Comparison of ENCODE assay signal across 2 cellular contexts in the genomic region with DNA sequence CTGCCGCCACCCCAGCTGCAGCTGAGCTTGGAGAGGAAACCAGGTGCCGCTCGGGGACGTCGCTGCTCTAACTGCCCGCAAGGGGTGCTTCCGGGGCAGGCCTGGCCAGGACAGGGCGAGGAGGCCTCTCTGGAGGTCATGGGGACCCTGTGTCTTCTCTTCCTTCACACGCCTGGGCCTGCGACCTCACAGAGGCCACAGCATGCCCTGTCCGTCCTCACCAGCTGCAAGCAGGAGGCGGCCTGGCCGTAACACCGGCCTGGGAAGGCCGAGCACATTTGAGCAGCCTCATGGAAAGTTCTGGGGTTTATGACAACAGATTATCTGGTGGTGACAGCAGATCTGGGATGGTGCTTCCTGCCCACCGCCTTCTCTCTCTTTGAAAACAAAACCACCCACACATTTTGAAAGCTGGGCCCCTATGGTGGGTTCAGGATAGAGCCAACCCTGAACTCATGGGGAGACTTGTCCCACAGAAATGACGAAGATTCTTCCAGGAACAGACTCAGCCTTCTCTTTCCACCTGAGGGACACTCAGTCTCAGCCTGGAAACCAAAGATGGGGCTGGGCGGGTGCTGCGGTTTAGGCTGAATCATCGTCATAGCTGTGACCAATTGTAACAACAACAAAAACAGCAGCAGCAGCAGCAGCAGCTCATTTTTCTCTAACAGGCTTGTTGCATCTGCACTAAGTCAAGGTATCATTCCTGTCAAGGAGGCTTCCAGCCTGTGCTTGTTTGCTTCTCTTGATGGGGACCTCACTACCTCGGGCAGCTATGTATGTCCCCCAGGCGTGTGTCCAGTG.
TF ChIP-seq lines count a peak whose summit lies in the region.

No MANE protein-coding gene starts in this region.

TF ChIP-seq in IMR-90, 13 proteins besides CTCF, POLR2A, EP300 and RAD21:
- TF ChIP-seq MAFK (IDR thresholded peaks at IDR 0.05; ENCODE audit: low read depth, low read length) (no peak), FOS (IDR thresholded peaks at IDR 0.05; ENCODE audit: low read depth, low read length) (peak; percentile 46; the same call in 1 of the 2 replicates)

TF ChIP-seq in H1, 55 proteins besides CTCF, POLR2A, EP300 and RAD21:
- TF ChIP-seq HDAC2 (IDR thresholded peaks at IDR 0.05; ENCODE audit: borderline replicate concordance in 1 of 2, low read depth in 2 of 2, low read length in 2 of 2) (peak in 1 of 2 experiments; percentile 56; a peak in 1 of 4 replicates), SUZ12 (IDR thresholded peaks at IDR 0.05; ENCODE audit: low read length) (no peak), JUND (IDR thresholded peaks at IDR 0.05; ENCODE audit: low read length) (no peak), KDM1A (IDR thresholded peaks at IDR 0.05; ENCODE audit: borderline replicate concordance, low read length) (peak; percentile 93; the same call in 1 of the 2 replicates), CHD2 (IDR thresholded peaks at IDR 0.05; ENCODE audit: low read length) (no peak), CTBP2 (IDR thresholded peaks at IDR 0.05; ENCODE audit: borderline replicate concordance, insufficient read depth, insufficient read length, low read length) (no peak)
